27 cellular contexts compared by ENCODE assay signal in the genomic region with DNA sequence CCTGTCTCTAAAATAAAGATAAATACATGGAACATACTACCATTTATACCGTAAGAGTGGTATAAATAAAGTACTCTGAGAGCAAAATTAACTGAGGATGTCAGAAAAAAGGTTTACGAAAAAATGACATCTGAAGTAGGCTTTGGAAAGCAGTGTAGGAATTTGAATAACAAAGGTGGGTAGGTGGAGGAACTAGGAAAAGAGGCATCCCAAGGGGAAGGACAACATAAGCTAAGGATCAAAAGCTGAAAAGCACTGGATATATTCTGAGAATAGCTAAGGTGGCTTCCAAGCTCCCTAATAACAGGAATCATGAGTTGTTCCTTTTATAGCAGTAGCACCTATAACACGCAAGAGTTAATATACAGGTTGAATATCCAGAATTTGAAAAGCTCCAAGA.
"Had no signal": no experiment of that assay in that cellular context is flagged by ENCODE, and none has a peak within 500 bp of the region (broad histone marks: within the 10 kb centered on the region; RNA-seq: fewer than 3 reads in every experiment).

No MANE protein-coding gene starts in this region.

- H3K27ac ChIP-seq: colonic mucosa, epithelial cell of prostate, esophagus squamous epithelium, gastrocnemius medialis, heart right ventricle, left lung, lower lobe of right lung had no signal

- H3K36me3 Mint-ChIP-seq: naive B cell had no signal

- H3K9me3 ChIP-seq: colonic mucosa, esophagus squamous epithelium, gastrocnemius medialis, left lung, lower lobe of right lung, mucosa of descending colon had no signal

- H3K4me3 ChIP-seq: colonic mucosa, esophagus squamous epithelium, gastrocnemius medialis, heart right ventricle, left lung, lower lobe of right lung, mucosa of descending colon had no signal

- H3K27me3 Mint-ChIP-seq: dendritic cell treated with granulocyte-macrophage colony-stimulating factor and Interleukin-4, amounts not matched to agents 40 ng/mL and 50 ng/mL, for 4 days; effector memory CD8-positive, alpha-beta T cell; naive B cell; naive thymus-derived CD8-positive, alpha-beta T cell had no signal

- H3K27ac Mint-ChIP-seq: dendritic cell treated with granulocyte-macrophage colony-stimulating factor and Interleukin-4, amounts not matched to agents 40 ng/mL and 50 ng/mL, for 4 days; effector memory CD8-positive, alpha-beta T cell; endodermal cell; immature natural killer cell; mesothelial cell of epicardium; naive B cell; naive thymus-derived CD8-positive, alpha-beta T cell had no signal

- DNase-seq: colonic mucosa; cortex of kidney; effector CD8-positive, alpha-beta T cell; effector memory CD8-positive, alpha-beta T cell; endodermal cell; erythroblast; esophagus squamous epithelium; foreskin fibroblast; foreskin melanocyte; gastrocnemius medialis; glutamatergic neuron; head of caudate nucleus; heart right ventricle; hippocampal formation; immature natural killer cell; left cardiac atrium; left lung; left ventricle myocardium superior; lower lobe of right lung; mesenchymal stem cell; mucosa of descending colon; naive B cell; naive thymus-derived CD8-positive, alpha-beta T cell had no signal

- ATAC-seq: effector memory CD8-positive, alpha-beta T cell; esophagus mucosa; gastrocnemius medialis; heart right ventricle; left cardiac atrium; left lung; left ventricle myocardium superior; lower lobe of right lung; mucosa of descending colon; naive thymus-derived CD8-positive, alpha-beta T cell had no signal

- H3K4me1 Mint-ChIP-seq: immature natural killer cell; naive B cell; naive thymus-derived CD8-positive, alpha-beta T cell had no signal

- H3K9me3 Mint-ChIP-seq: effector memory CD8-positive, alpha-beta T cell; endodermal cell; immature natural killer cell; naive thymus-derived CD8-positive, alpha-beta T cell had no signal

- H3K36me3 ChIP-seq: colonic mucosa, gastrocnemius medialis, left lung had no signal

- H3K4me1 ChIP-seq: colonic mucosa, esophagus squamous epithelium, gastrocnemius medialis, heart right ventricle, lower lobe of right lung had no signal

- H3K4me3 Mint-ChIP-seq: dendritic cell treated with granulocyte-macrophage colony-stimulating factor and Interleukin-4, amounts not matched to agents 40 ng/mL and 50 ng/mL, for 4 days; effector memory CD8-positive, alpha-beta T cell; endodermal cell; immature natural killer cell; mesothelial cell of epicardium; naive B cell; naive thymus-derived CD8-positive, alpha-beta T cell had no signal

- H3K27me3 ChIP-seq: colonic mucosa, esophagus squamous epithelium, gastrocnemius medialis, heart right ventricle, left lung had no signal
